In genomic region chr15:75843618-75844610, GRCh38 we compare ENCODE assay signal across 1 cellular context.
TF ChIP-seq lines count a peak whose summit lies in the region.

No MANE protein-coding gene starts in this region.

TF ChIP-seq in K562, 482 proteins besides CTCF, POLR2A, EP300 and RAD21 (continued from another document and continues in another):
- TF ChIP-seq GTF3C2 (IDR thresholded peaks at IDR 0.05; ENCODE audit: borderline replicate concordance, extremely low read depth, insufficient read length) (no peak), PRDM10 (IDR thresholded peaks at IDR 0.05; ENCODE audit: partially characterized antibody) (peak; percentile 92), SOX6 (IDR thresholded peaks at IDR 0.05) (0 out of 2 replicates have a peak, but pooled peaks have one; percentile 30), FUS (optimal IDR thresholded peaks at IDR 0.05; ENCODE audit: low read depth, low read length) (no peak), RBM17 (IDR thresholded peaks at IDR 0.05; ENCODE audit: borderline replicate concordance, low read depth, low read length) (no peak), KLF1 (tag; IDR thresholded peaks at IDR 0.05) (peak; percentile 33; the same call in 1 of the 2 replicates), BRF2 (IDR thresholded peaks at IDR 0.05; ENCODE audit: borderline replicate concordance, insufficient read depth, insufficient read length) (no peak), TOE1 (IDR thresholded peaks at IDR 0.05; ENCODE audit: borderline replicate concordance) (peak; percentile 35; the same call in 1 of the 2 replicates), TOE1 (CRISPR knock-in tag; IDR thresholded peaks at IDR 0.05; ENCODE audit: borderline replicate concordance, low read depth) (no peak), VEZF1 (CRISPR knock-in tag; IDR thresholded peaks at IDR 0.05) (peak; percentile 28), SUPT5H (IDR thresholded peaks at IDR 0.05) (peak; percentile 24; the same call in 1 of the 2 replicates), E2F3 (CRISPR knock-in tag; IDR thresholded peaks at IDR 0.05) (0 out of 2 replicates have a peak, but pooled peaks have one; percentile 38), RHOXF2B (CRISPR knock-in tag; conservative IDR thresholded peaks at IDR 0.05) (no peak), SAP30 (IDR thresholded peaks at IDR 0.05; ENCODE audit: borderline replicate concordance, insufficient read depth, low read depth, low read length, poor library complexity, severe bottlenecking) (peak; percentile 51), RBBP5 (IDR thresholded peaks at IDR 0.05; ENCODE audit: borderline replicate concordance, insufficient read depth, low read length, poor library complexity, severe bottlenecking) (peak; percentile 80), POLR2G (IDR thresholded peaks at IDR 0.05; ENCODE audit: low read depth, low read length) (peak; percentile 19; the same call in 1 of the 2 replicates), ZBTB40 (IDR thresholded peaks at IDR 0.05) (peak; percentile 9; the same call in 1 of the 2 replicates), ZBTB40 (CRISPR knock-in tag; IDR thresholded peaks at IDR 0.05) (no peak), ARNT (IDR thresholded peaks at IDR 0.05) (no peak), TBP (optimal IDR thresholded peaks at IDR 0.05; ENCODE audit: low read depth, low read length) (peak; percentile 29), MAX (CRISPR knock-in tag; IDR thresholded peaks at IDR 0.05) (peak; percentile 50; the same call in 1 of the 2 replicates), FOXK1 (CRISPR knock-in tag; IDR thresholded peaks at IDR 0.05; ENCODE audit: borderline replicate concordance) (no peak)
- TF ChIP-seq, protein P1, sequence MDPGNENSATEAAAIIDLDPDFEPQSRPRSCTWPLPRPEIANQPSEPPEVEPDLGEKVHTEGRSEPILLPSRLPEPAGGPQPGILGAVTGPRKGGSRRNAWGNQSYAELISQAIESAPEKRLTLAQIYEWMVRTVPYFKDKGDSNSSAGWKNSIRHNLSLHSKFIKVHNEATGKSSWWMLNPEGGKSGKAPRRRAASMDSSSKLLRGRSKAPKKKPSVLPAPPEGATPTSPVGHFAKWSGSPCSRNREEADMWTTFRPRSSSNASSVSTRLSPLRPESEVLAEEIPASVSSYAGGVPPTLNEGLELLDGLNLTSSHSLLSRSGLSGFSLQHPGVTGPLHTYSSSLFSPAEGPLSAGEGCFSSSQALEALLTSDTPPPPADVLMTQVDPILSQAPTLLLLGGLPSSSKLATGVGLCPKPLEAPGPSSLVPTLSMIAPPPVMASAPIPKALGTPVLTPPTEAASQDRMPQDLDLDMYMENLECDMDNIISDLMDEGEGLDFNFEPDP (CRISPR knock-in tag; IDR thresholded peaks at IDR 0.05), result no peak
- TF ChIP-seq, protein P2, sequence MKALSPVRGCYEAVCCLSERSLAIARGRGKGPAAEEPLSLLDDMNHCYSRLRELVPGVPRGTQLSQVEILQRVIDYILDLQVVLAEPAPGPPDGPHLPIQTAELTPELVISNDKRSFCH (CRISPR knock-in tag; IDR thresholded peaks at IDR 0.05), result no peak
- TF ChIP-seq, protein P2 (tag; IDR thresholded peaks at IDR 0.05), result 0 out of 2 replicates have a peak, but pooled peaks have one; percentile 15
- TF ChIP-seq, protein P3, sequence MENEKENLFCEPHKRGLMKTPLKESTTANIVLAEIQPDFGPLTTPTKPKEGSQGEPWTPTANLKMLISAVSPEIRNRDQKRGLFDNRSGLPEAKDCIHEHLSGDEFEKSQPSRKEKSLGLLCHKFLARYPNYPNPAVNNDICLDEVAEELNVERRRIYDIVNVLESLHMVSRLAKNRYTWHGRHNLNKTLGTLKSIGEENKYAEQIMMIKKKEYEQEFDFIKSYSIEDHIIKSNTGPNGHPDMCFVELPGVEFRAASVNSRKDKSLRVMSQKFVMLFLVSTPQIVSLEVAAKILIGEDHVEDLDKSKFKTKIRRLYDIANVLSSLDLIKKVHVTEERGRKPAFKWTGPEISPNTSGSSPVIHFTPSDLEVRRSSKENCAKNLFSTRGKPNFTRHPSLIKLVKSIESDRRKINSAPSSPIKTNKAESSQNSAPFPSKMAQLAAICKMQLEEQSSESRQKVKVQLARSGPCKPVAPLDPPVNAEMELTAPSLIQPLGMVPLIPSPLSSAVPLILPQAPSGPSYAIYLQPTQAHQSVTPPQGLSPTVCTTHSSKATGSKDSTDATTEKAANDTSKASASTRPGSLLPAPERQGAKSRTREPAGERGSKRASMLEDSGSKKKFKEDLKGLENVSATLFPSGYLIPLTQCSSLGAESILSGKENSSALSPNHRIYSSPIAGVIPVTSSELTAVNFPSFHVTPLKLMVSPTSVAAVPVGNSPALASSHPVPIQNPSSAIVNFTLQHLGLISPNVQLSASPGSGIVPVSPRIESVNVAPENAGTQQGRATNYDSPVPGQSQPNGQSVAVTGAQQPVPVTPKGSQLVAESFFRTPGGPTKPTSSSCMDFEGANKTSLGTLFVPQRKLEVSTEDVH (IDR thresholded peaks at IDR 0.05; ENCODE audit: low read depth, partially characterized antibody), result peak; percentile 4
